Comparison of ENCODE assay signal across 33 cellular contexts in the genomic region with DNA sequence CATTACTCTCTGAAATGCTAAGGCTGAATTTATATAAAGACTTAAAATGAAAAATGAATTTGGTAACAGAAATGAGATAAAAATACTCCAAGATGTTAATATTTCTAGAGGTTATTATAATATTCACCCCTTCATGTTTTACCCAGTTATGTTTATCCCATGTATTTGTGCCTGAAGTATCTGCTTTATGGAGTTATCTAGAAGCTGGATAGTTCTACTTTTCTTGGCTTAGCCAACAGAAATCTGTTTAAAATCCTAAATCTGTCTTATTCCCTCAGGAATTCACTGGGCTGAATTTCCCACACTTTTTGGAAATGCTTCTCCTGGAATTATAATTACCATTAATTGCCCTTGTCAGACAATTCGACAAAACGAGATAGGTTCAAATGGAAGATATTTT.
DNase-seq lines count a peak whose midpoint lies in the region; ATAC-seq and TF ChIP-seq lines count a peak whose summit lies in the region.
"Had no signal": no experiment of that assay in that cellular context is flagged by ENCODE, and none has a peak within 500 bp of the region (broad histone marks: within the 10 kb centered on the region; RNA-seq: fewer than 3 reads in every experiment).

No MANE protein-coding gene starts in this region.

- DNase-seq in Right ventricle myocardium superior (no peak), cardiac septum (ENCODE audit: low spot score) (no peak), left ventricle myocardium inferior (no peak), right atrium auricular region (ENCODE audit: low spot score) (no peak), left ventricle myocardium superior (no peak), left cardiac atrium (no peak), PC-9 (no peak)
- DNase-seq: 8988T; ACHN; AML-193; BE2C; C1 segment of cervical spinal cord; Caco-2; Calu3; CD4-positive, alpha-beta memory T cell; CD4-positive, alpha-beta T cell; CD4-positive, CD25-positive, alpha-beta regulatory T cell; CD8-positive, alpha-beta memory T cell; CD8-positive, alpha-beta T cell; COR-L47; DMS 273 treated with DMSO at 0.1 percent for 48 hours; DMS153; DMS53; DMS79; DMS79 treated with DMSO at 0.1 percent for 48 hours; DND-41; EL had no signal

- CTCF ChIA-PET in PC-9 (lab: Charles Lee) = no interaction called here

- H4K20me1 ChIP-seq in PC-9 (ENCODE audit: insufficient read depth) = no peaks in the 10 kb centered on the region
- H4K20me1 ChIP-seq: BLaER1; BLaER1 treated with 17β-estradiol and CSF1 and Interleukin-3, amounts not matched to agents 10 nM and 100 nM had no signal

- no peak overlapping the region for H3K4me3 ChIP-seq in left ventricle myocardium inferior
- no peak overlapping the region for H3K4me3 ChIP-seq in right atrium auricular region
- no peak overlapping the region for H3K4me3 ChIP-seq in subcutaneous abdominal adipose tissue (ENCODE audit: low read depth in 1 of 5, low read length in 5 of 5)
- no peak overlapping the region for H3K4me3 ChIP-seq in PC-9
- H3K4me3 ChIP-seq: A549; BLaER1; BLaER1 treated with 17β-estradiol and CSF1 and Interleukin-3, amounts not matched to agents 10 nM and 100 nM had no signal

- no peak overlapping the region for H3K4me2 ChIP-seq in PC-9
- H3K4me2 ChIP-seq: BLaER1; BLaER1 treated with 17β-estradiol and CSF1 and Interleukin-3, amounts not matched to agents 10 nM and 100 nM had no signal

- H3K9me3 ChIP-seq in left ventricle myocardium inferior (replicated peaks) = no peaks in the 10 kb centered on the region
- H3K9me3 ChIP-seq in right atrium auricular region = no peaks in the 10 kb centered on the region
- H3K9me3 ChIP-seq in subcutaneous abdominal adipose tissue (ENCODE audit: control insufficient read depth in 5 of 5, low read length in 5 of 5) = no peaks in the 10 kb centered on the region
- no peaks in the 10 kb centered on the region; the same call in 1 of the 2 replicates for H3K9me3 ChIP-seq in PC-9 (ENCODE audit: insufficient read depth, low read depth)
- H3K9me3 ChIP-seq: A549; BE2C; BLaER1; BLaER1 treated with 17β-estradiol and CSF1 and Interleukin-3, amounts not matched to agents 10 nM and 100 nM; Caco-2 had no signal

- intact Hi-C loops in Right ventricle myocardium superior (cut with DNase I) = no loop called here
- intact Hi-C loops in cardiac septum (cut with DNase I) = no loop called here
- intact Hi-C loops in left ventricle myocardium inferior (cut with micrococcal nuclease) = no loop called here
- intact Hi-C loops in left ventricle myocardium superior (cut with micrococcal nuclease) = no loop called here
- intact Hi-C loops in left cardiac atrium (cut with DNase I) = no loop called here
- intact Hi-C loops in PC-9 (cut with micrococcal nuclease; ENCODE audit: unreplicated experiment) = no loop called here

- peaks cover 3% of the 10 kb centered on the region; the same call in 1 of the 2 replicates for H3K9me2 ChIP-seq in PC-9 (ENCODE audit: insufficient read depth)

- no peaks in the 10 kb centered on the region for H3K27me3 ChIP-seq in left ventricle myocardium inferior (ENCODE audit: low read depth)
- no peaks in the 10 kb centered on the region for H3K27me3 ChIP-seq in right atrium auricular region
- no peaks in the 10 kb centered on the region for H3K27me3 ChIP-seq in subcutaneous abdominal adipose tissue (ENCODE audit: control insufficient read depth in 5 of 5, insufficient read depth in 4 of 5, low read length in 5 of 5)
- H3K27me3 ChIP-seq in PC-9 (ENCODE audit: insufficient read depth, low read depth) = no peaks in the 10 kb centered on the region
- H3K27me3 ChIP-seq: BE2C; BLaER1; BLaER1 treated with 17β-estradiol and CSF1 and Interleukin-3, amounts not matched to agents 10 nM and 100 nM had no signal

- ATAC-seq in Right ventricle myocardium superior (ENCODE audit: poor library complexity) (peak; percentile 43), left ventricle myocardium superior (peak; percentile 32), left cardiac atrium (no peak)
- ATAC-seq: A549; CD8-positive, alpha-beta T cell had no signal

- H3K9ac ChIP-seq in subcutaneous abdominal adipose tissue (ENCODE audit: low read length in 5 of 5) = no peak overlapping the region
- H3K9ac ChIP-seq: BLaER1; BLaER1 treated with 17β-estradiol and CSF1 and Interleukin-3, amounts not matched to agents 10 nM and 100 nM had no signal

- POLR2A ChIA-PET in PC-9 (lab: Charles Lee; ENCODE audit: unreplicated experiment) = no interaction called here

- H3F3A ChIP-seq in PC-9 (ENCODE audit: insufficient read depth, low read depth) = no peaks in the 10 kb centered on the region

- no peaks in the 10 kb centered on the region for H3K79me2 ChIP-seq in PC-9 (ENCODE audit: low read depth)

- H3K36me3 ChIP-seq in left ventricle myocardium inferior (no peaks in the 10 kb centered on the region), right atrium auricular region (no peaks in the 10 kb centered on the region), subcutaneous abdominal adipose tissue (ENCODE audit: control insufficient read depth in 5 of 5, insufficient read depth in 5 of 5, low read length in 5 of 5) (no peaks in the 10 kb centered on the region), PC-9 (ENCODE audit: low read depth) (no peaks in the 10 kb centered on the region)
- H3K36me3 ChIP-seq: BE2C; BLaER1; BLaER1 treated with 17β-estradiol and CSF1 and Interleukin-3, amounts not matched to agents 10 nM and 100 nM had no signal

- peaks cover 2% of the 10 kb centered on the region for H3K4me1 ChIP-seq in left ventricle myocardium inferior
- H3K4me1 ChIP-seq in right atrium auricular region = no peaks in the 10 kb centered on the region
- peaks cover 0 to 7% (median 4%) of the 10 kb centered on the region in 5 donors for H3K4me1 ChIP-seq in subcutaneous abdominal adipose tissue (ENCODE audit: control insufficient read depth in 5 of 5, insufficient read depth in 5 of 5, low read length in 5 of 5)
- no peaks in the 10 kb centered on the region for H3K4me1 ChIP-seq in PC-9 (replicated peaks; ENCODE audit: insufficient read depth)
- H3K4me1 ChIP-seq: BLaER1; BLaER1 treated with 17β-estradiol and CSF1 and Interleukin-3, amounts not matched to agents 10 nM and 100 nM; Caco-2 had no signal

- no TSS peak for BruUV-seq in PC-9 (replicated peaks; lab: Mats Ljungman, UMichigan)

- H3K27ac ChIP-seq in left ventricle myocardium inferior (replicated peaks) = peak overlapping the region; percentile 69
- peak overlapping the region in 1 of 2 donors; percentile 8 for H3K27ac ChIP-seq in right atrium auricular region
- peak overlapping the region; percentile 6 for H3K27ac ChIP-seq in subcutaneous abdominal adipose tissue (ENCODE audit: low read depth, low read length)
- H3K27ac ChIP-seq in PC-9 = no peak overlapping the region
- H3K27ac ChIP-seq: 22Rv1; BLaER1; BLaER1 treated with 17β-estradiol and CSF1 and Interleukin-3, amounts not matched to agents 10 nM and 100 nM; C4-2B had no signal

- TF ChIP-seq CTCF in left ventricle myocardium inferior (IDR thresholded peaks at IDR 0.05; ENCODE audit: borderline replicate concordance) (no peak), right atrium auricular region (IDR thresholded peaks at IDR 0.05) (no peak), PC-9 (conservative IDR thresholded peaks at IDR 0.05) (no peak)

- no peak overlapping the region for H2AFZ ChIP-seq in PC-9

Comparison
In these comparisons a context has a peak if more than half of its experiments do, and no peak if none do; other contexts are left out.
1. ATAC-seq: peak in Right ventricle myocardium superior (single experiment) and left ventricle myocardium superior (single experiment); none in left cardiac atrium (0 of 2).